25 cellular contexts compared by ENCODE assay signal in the genomic region with DNA sequence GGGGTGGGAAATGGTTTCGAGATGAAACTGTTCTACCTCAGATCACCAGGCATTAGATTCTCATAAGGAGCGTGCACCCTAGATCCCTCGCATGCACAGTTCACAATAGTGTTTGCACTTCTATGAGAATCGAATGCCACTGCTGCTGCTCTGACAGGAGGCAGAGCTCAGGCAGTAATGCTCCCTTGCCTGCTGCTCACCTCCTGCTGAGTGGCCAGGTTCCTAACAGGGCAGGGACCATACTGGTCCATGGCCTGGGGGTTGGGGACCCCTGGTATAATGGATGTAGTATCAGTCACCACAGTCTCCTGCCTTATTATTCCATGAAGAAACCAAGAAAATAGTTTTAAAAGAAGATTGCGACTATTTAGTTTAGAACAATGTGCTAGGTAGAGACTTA.
"Had no signal": no experiment of that assay in that cellular context is flagged by ENCODE, and none has a peak within 500 bp of the region (broad histone marks: within the 10 kb centered on the region; RNA-seq: fewer than 3 reads in every experiment).

No MANE protein-coding gene starts in this region.

- H3K4me1 ChIP-seq: lower lobe of right lung, neural progenitor cell, right atrium auricular region, tibial nerve, uterus had no signal

- H3K9me3 Mint-ChIP-seq: stimulated activated memory B cell treated with anti-CD40 and anti-IgM and Interleukin-4, amounts not matched to agents 10 μg/mL and 1 μg/mL and 100 μg/mL, for 72 hours; stimulated activated naive CD8-positive, alpha-beta T cell treated with anti-CD3 and anti-CD28 coated beads, Interleukin-15, amount 100 ng/mL, for 72 hours; type B pancreatic cell had no signal

- H3K27ac Mint-ChIP-seq: naive thymus-derived CD8-positive, alpha-beta T cell; neural progenitor cell; stimulated activated memory B cell treated with anti-CD40 and anti-IgM and Interleukin-4, amounts not matched to agents 10 μg/mL and 1 μg/mL and 100 μg/mL, for 72 hours; stimulated activated naive CD8-positive, alpha-beta T cell treated with anti-CD3 and anti-CD28 coated beads, Interleukin-15, amount 100 ng/mL, for 72 hours; type B pancreatic cell had no signal

- H3K4me3 Mint-ChIP-seq: naive thymus-derived CD8-positive, alpha-beta T cell; nephron progenitor cell; neural progenitor cell; stimulated activated memory B cell treated with anti-CD40 and anti-IgM and Interleukin-4, amounts not matched to agents 10 μg/mL and 1 μg/mL and 100 μg/mL, for 72 hours; stimulated activated naive CD8-positive, alpha-beta T cell treated with anti-CD3 and anti-CD28 coated beads, Interleukin-15, amount 100 ng/mL, for 72 hours; type B pancreatic cell had no signal

- H3K27me3 Mint-ChIP-seq: naive thymus-derived CD8-positive, alpha-beta T cell; progenitor cell of endocrine pancreas; stimulated activated memory B cell treated with anti-CD40 and anti-IgM and Interleukin-4, amounts not matched to agents 10 μg/mL and 1 μg/mL and 100 μg/mL, for 72 hours; stimulated activated naive CD8-positive, alpha-beta T cell treated with anti-CD3 and anti-CD28 coated beads, Interleukin-15, amount 100 ng/mL, for 72 hours; type B pancreatic cell had no signal

- H3K27me3 ChIP-seq: hepatocyte, neural progenitor cell, ovary, right atrium auricular region, right lobe of liver, tibial nerve, uterus had no signal

- DNase-seq: kidney glomerular epithelial cell; left cardiac atrium; lower lobe of right lung; mammary epithelial cell; naive thymus-derived CD8-positive, alpha-beta T cell; nephron progenitor cell; ovary; right lobe of liver; stimulated activated CD4-positive, alpha-beta T cell treated with anti-CD3 and anti-CD28 coated beads, Interleukin-1b, Interleukin-23, amount 100 ng/mL, for 48 hours; stimulated activated CD4-positive, alpha-beta T cell treated with anti-CD3 and anti-CD28 coated beads, Interleukin-2, amount 100 ng/mL, for 48 hours; stimulated activated CD4-positive, alpha-beta T cell treated with anti-CD3 and anti-CD28 coated beads, Interleukin-4, amount 100 ng/mL, for 4 hours; stimulated activated CD8-positive, alpha-beta memory T cell treated with anti-CD3 and anti-CD28 coated beads, Interleukin-4, amount 100 ng/mL, for 48 hours; stimulated activated naive CD4-positive, alpha-beta T cell treated with Interleukin-2 at 50 U/mL for 16 hours; stimulated activated naive CD8-positive, alpha-beta T cell treated with anti-CD3 and anti-CD28 coated beads, Interleukin-15, amount 100 ng/mL, for 72 hours; substantia nigra; uterus had no signal

- H3K4me3 ChIP-seq: hepatocyte, lower lobe of right lung, neural progenitor cell, ovary, right atrium auricular region, right lobe of liver, smooth muscle cell, tibial nerve, uterus had no signal

- H3K36me3 ChIP-seq: lower lobe of right lung, neural progenitor cell, ovary, right atrium auricular region, right lobe of liver, tibial nerve, uterus had no signal

- H3K4me1 Mint-ChIP-seq: nephron progenitor cell; neural progenitor cell; stimulated activated memory B cell treated with anti-CD40 and anti-IgM and Interleukin-4, amounts not matched to agents 10 μg/mL and 1 μg/mL and 100 μg/mL, for 72 hours; stimulated activated naive CD8-positive, alpha-beta T cell treated with anti-CD3 and anti-CD28 coated beads, Interleukin-15, amount 100 ng/mL, for 72 hours had no signal

- H3K27ac ChIP-seq: hepatocyte, lower lobe of right lung, neural progenitor cell, ovary, right atrium auricular region, right lobe of liver, tibial nerve, uterus had no signal

- ATAC-seq: left cardiac atrium; left lobe of liver; lower lobe of right lung; naive thymus-derived CD8-positive, alpha-beta T cell; right lobe of liver; stimulated activated memory B cell treated with anti-CD40 and anti-IgM and Interleukin-4, amounts not matched to agents 10 μg/mL and 1 μg/mL and 100 μg/mL, for 72 hours; stimulated activated naive CD8-positive, alpha-beta T cell treated with anti-CD3 and anti-CD28 coated beads, Interleukin-15, amount 100 ng/mL, for 72 hours had no signal

- H3K9me3 ChIP-seq: lower lobe of right lung, ovary, right atrium auricular region, right lobe of liver, tibial nerve, uterus had no signal
